Comparison of ENCODE assay signal across 8 cellular contexts in genomic region chr6:132812756-132813172, GRCh38. TPM values are rescaled to one million over a fixed set of nuclear protein-coding genes. Genes with fewer than 3 reads are reported as not detected.
DNase-seq lines count a peak whose midpoint lies in the region; ATAC-seq, FAIRE-seq and TF ChIP-seq lines count a peak whose summit lies in the region.

No MANE protein-coding gene starts in this region.

- H3K9me3 ChIP-seq in keratinocyte (ENCODE audit: control insufficient read depth, low read depth, low read length) (no peaks in the 10 kb centered on the region), subcutaneous abdominal adipose tissue (ENCODE audit: control insufficient read depth in 5 of 5, low read length in 5 of 5) (no peaks in the 10 kb centered on the region)

- H3K4me1 ChIP-seq in keratinocyte (ENCODE audit: control insufficient read depth, extremely low read depth, insufficient read depth, low read length), result peaks cover 21% of the 10 kb centered on the region
- H3K4me1 ChIP-seq in subcutaneous abdominal adipose tissue (ENCODE audit: control insufficient read depth in 5 of 5, insufficient read depth in 5 of 5, low read length in 5 of 5), result peaks cover 6 to 53% (median 51%) of the 10 kb centered on the region in 5 donors

- intact Hi-C loops in activated CD8-positive, alpha-beta T cell treated with anti-CD3 and anti-CD28 coated beads for 36 hours (cut with micrococcal nuclease), result loop anchor here (1.0 kb wide), 1 partner anchor 13 kb away; no protein-coding TSS in a partner anchor

- peaks cover 32% of the 10 kb centered on the region for H3K4me1 Mint-ChIP-seq in activated CD8-positive, alpha-beta memory T cell treated with anti-CD3 and anti-CD28 coated beads, Interleukin-2, amount 10 ng/mL, durations not matched to agents 7 days and 5 days
- peaks cover 17% of the 10 kb centered on the region for H3K4me1 Mint-ChIP-seq in activated CD8-positive, alpha-beta T cell treated with anti-CD3 and anti-CD28 coated beads for 36 hours (ENCODE audit: low read depth)

- no peaks in the 10 kb centered on the region for H3K9me1 ChIP-seq in keratinocyte (ENCODE audit: control insufficient read depth, extremely low read depth, insufficient read depth, low read length)

- CTCF ChIA-PET in activated CD8-positive, alpha-beta memory T cell treated with anti-CD3 and anti-CD28 coated beads, Interleukin-2, amount 10 ng/mL, durations not matched to agents 7 days and 5 days (lab: Charles Lee), result interaction anchor here (1.1 to 7.9 kb wide), 7 partner anchors 8 to 62 kb away, joined by 3 to 51 read pairs (median 4); partner anchors contain the start of gene SLC18B1
- CTCF ChIA-PET in activated CD8-positive, alpha-beta T cell treated with anti-CD3 and anti-CD28 coated beads for 36 hours (lab: Charles Lee), result interaction anchor here (0.7 to 5.6 kb wide), 4 partner anchors 11 to 142 kb away, joined by 3 to 53 read pairs (median 4); partner anchors contain the start of gene SLC18B1

- H3K27ac ChIP-seq in keratinocyte (ENCODE audit: control insufficient read depth, insufficient read depth, low read length) (peak overlapping the region; percentile 97), subcutaneous abdominal adipose tissue (ENCODE audit: low read depth, low read length) (peak overlapping the region; percentile 94)

- H3K9ac ChIP-seq in keratinocyte (ENCODE audit: control insufficient read depth, extremely low read depth, insufficient read depth, low read length) (peak overlapping the region; percentile 96), subcutaneous abdominal adipose tissue (ENCODE audit: low read length in 5 of 5) (peak overlapping the region; percentile 76 to 97 (median 85))

- TF ChIP-seq CTCF in activated CD8-positive, alpha-beta T cell treated with anti-CD3 and anti-CD28 coated beads for 36 hours (IDR thresholded peaks at IDR 0.05), result no peak
- TF ChIP-seq CTCF in keratinocyte (optimal IDR thresholded peaks at IDR 0.05 in 1 of 3, IDR thresholded peaks at IDR 0.05 in 1 of 3, conservative IDR thresholded peaks at IDR 0.05 in 1 of 3; ENCODE audit: extremely low read depth in 1 of 3, insufficient read depth in 2 of 3, low read length in 3 of 3), result no peak

- POLR2A ChIA-PET in activated CD8-positive, alpha-beta T cell treated with anti-CD3 and anti-CD28 coated beads for 36 hours (lab: Charles Lee), result interaction anchor here (0.6 to 3.2 kb wide), 6 partner anchors 9 to 77 kb away, joined by 3 to 21 read pairs (median 4); partner anchors contain the start of gene SLC18B1

- H3K9me3 Mint-ChIP-seq in activated CD8-positive, alpha-beta memory T cell treated with anti-CD3 and anti-CD28 coated beads, Interleukin-2, amount 10 ng/mL, durations not matched to agents 7 days and 5 days (ENCODE audit: low read depth), result no peaks in the 10 kb centered on the region
- no peaks in the 10 kb centered on the region for H3K9me3 Mint-ChIP-seq in activated CD8-positive, alpha-beta T cell treated with anti-CD3 and anti-CD28 coated beads for 36 hours

- H3K4me3 ChIP-seq in keratinocyte (ENCODE audit: control insufficient read depth in 2 of 3, extremely low read depth in 1 of 3, insufficient read depth in 2 of 3, low read depth in 1 of 3, low read length in 3 of 3), result peak overlapping the region; percentile 57 to 82 (median 80)
- peak overlapping the region; percentile 84 to 100 (median 97) for H3K4me3 ChIP-seq in subcutaneous abdominal adipose tissue (ENCODE audit: low read depth in 1 of 5, low read length in 5 of 5)

- H4K20me1 ChIP-seq in keratinocyte (ENCODE audit: control insufficient read depth, extremely low read depth, insufficient read depth, low read length), result peaks cover 20% of the 10 kb centered on the region

- ATAC-seq in activated CD8-positive, alpha-beta memory T cell treated with anti-CD3 and anti-CD28 coated beads, Interleukin-2, amount 10 ng/mL, durations not matched to agents 7 days and 5 days, result peak; percentile 5
- peak; percentile 3 for ATAC-seq in HG03135 (IDR thresholded peaks at IDR 0.05; ENCODE audit: unreplicated experiment)
- no peak for ATAC-seq in activated CD8-positive, alpha-beta T cell treated with anti-CD3 and anti-CD28 coated beads for 36 hours

- dilution Hi-C loops in keratinocyte (cut with MboI; ENCODE audit: extremely low pct_ligation_motif_present, low sequenced_read_pairs), result no loop called here

- DNase-seq in activated CD8-positive, alpha-beta memory T cell treated with anti-CD3 and anti-CD28 coated beads, Interleukin-2, amount 10 ng/mL, durations not matched to agents 7 days and 5 days, result no peak
- DNase-seq in activated CD8-positive, alpha-beta memory T cell treated with anti-CD3 and anti-CD28 coated beads, Interleukin-2, amount 50 U/mL, for 4 hours, result no peak
- DNase-seq in activated CD8-positive, alpha-beta T cell treated with anti-CD3 and anti-CD28 coated beads for 36 hours, result peak; percentile 17
- DNase-seq in keratinocyte (ENCODE audit: low read depth, low spot score), result no peak
- DNase-seq in germinal center (ENCODE audit: low spot score), result no peak
- DNase-seq in activated effector memory CD4-positive, alpha-beta T cell treated with anti-CD3 and anti-CD28 coated beads, Interleukin-2, amount 50 U/mL, for 16 hours, result no peak

- peak overlapping the region; percentile 92 for H2AFZ ChIP-seq in keratinocyte (ENCODE audit: control insufficient read depth, low read length)

- H3K36me3 ChIP-seq in keratinocyte (ENCODE audit: control insufficient read depth in 2 of 2, extremely low read depth in 1 of 2, insufficient read depth in 2 of 2, low read length in 2 of 2) (peaks cover 11 to 23% of the 10 kb centered on the region in 2 experiments), subcutaneous abdominal adipose tissue (ENCODE audit: control insufficient read depth in 5 of 5, insufficient read depth in 5 of 5, low read length in 5 of 5) (peaks cover 16 to 21% (median 18%) of the 10 kb centered on the region in 5 donors)

- peak overlapping the region; percentile 100 for H3K27ac Mint-ChIP-seq in activated CD8-positive, alpha-beta memory T cell treated with anti-CD3 and anti-CD28 coated beads, Interleukin-2, amount 10 ng/mL, durations not matched to agents 7 days and 5 days
- H3K27ac Mint-ChIP-seq in activated CD8-positive, alpha-beta T cell treated with anti-CD3 and anti-CD28 coated beads for 36 hours, result peak overlapping the region; percentile 99

- FAIRE-seq in keratinocyte (lab: Jason Lieb, UNC), result no peak

- H3K4me2 ChIP-seq in keratinocyte (ENCODE audit: control insufficient read depth, extremely low read depth, insufficient read depth, low read depth, low read length), result peak overlapping the region; percentile 99

- H3K27me3 ChIP-seq in keratinocyte (ENCODE audit: control insufficient read depth, extremely low read depth, insufficient read depth, low read length), result no peaks in the 10 kb centered on the region
- no peaks in the 10 kb centered on the region for H3K27me3 ChIP-seq in subcutaneous abdominal adipose tissue (ENCODE audit: control insufficient read depth in 5 of 5, insufficient read depth in 4 of 5, low read length in 5 of 5)

- H3K36me3 Mint-ChIP-seq in activated CD8-positive, alpha-beta memory T cell treated with anti-CD3 and anti-CD28 coated beads, Interleukin-2, amount 10 ng/mL, durations not matched to agents 7 days and 5 days, result peaks cover 38% of the 10 kb centered on the region
- peaks cover 38% of the 10 kb centered on the region for H3K36me3 Mint-ChIP-seq in activated CD8-positive, alpha-beta T cell treated with anti-CD3 and anti-CD28 coated beads for 36 hours (ENCODE audit: low read depth)

- peaks cover 18% of the 10 kb centered on the region for H3K27me3 Mint-ChIP-seq in activated CD8-positive, alpha-beta memory T cell treated with anti-CD3 and anti-CD28 coated beads, Interleukin-2, amount 10 ng/mL, durations not matched to agents 7 days and 5 days
- no peaks in the 10 kb centered on the region for H3K27me3 Mint-ChIP-seq in activated CD8-positive, alpha-beta T cell treated with anti-CD3 and anti-CD28 coated beads for 36 hours

- peaks cover 34% of the 10 kb centered on the region for H3K79me2 ChIP-seq in keratinocyte (ENCODE audit: control insufficient read depth, insufficient read depth, low read length)

- peak overlapping the region; percentile 97 for H3K4me3 Mint-ChIP-seq in activated CD8-positive, alpha-beta memory T cell treated with anti-CD3 and anti-CD28 coated beads, Interleukin-2, amount 10 ng/mL, durations not matched to agents 7 days and 5 days
- peak overlapping the region; percentile 98 for H3K4me3 Mint-ChIP-seq in activated CD8-positive, alpha-beta T cell treated with anti-CD3 and anti-CD28 coated beads for 36 hours

RNA-seq across cellular contexts. Expression of gene RPS12, which starts 1.6 kb away (rescaled TPM):
- 1,000 to 10,000 TPM; 1,017 to 1,085 TPM for total RNA-seq in activated CD8-positive, alpha-beta memory T cell treated with anti-CD3 and anti-CD28 coated beads, Interleukin-2, amount 10 ng/mL, durations not matched to agents 7 days and 5 days
- total RNA-seq in activated CD8-positive, alpha-beta T cell treated with anti-CD3 and anti-CD28 coated beads for 36 hours, result 1,000 to 10,000 TPM; 2,058 to 2,107 TPM
- polyA plus RNA-seq in keratinocyte, result 3,202 to 4,120 TPM (median 3,970 TPM) in 3 replicates
- polyA plus RNA-seq in keratinocyte (2011; ENCODE audit: low read depth), result 1,736 TPM
- polyA plus RNA-seq in keratinocyte (2011; cell fraction: cytosol; rRNA removed), result 2,904 and 3,675 TPM in 2 replicates
- 548 and 776 TPM in 2 replicates for polyA plus RNA-seq in keratinocyte (2011; cell fraction: nucleus; rRNA removed)
- 3,309 and 3,329 TPM in 2 replicates for polyA plus RNA-seq in keratinocyte (2012; ENCODE audit: low replicate concordance)
- 847 to 3,581 TPM (median 2,309 TPM) in 3 replicates for polyA minus RNA-seq in keratinocyte
- polyA minus RNA-seq in keratinocyte (2011; cell fraction: cytosol; rRNA and poly(A)+ RNA removed), result 1,650 TPM
- polyA minus RNA-seq in keratinocyte (2011; cell fraction: nucleus; rRNA and poly(A)+ RNA removed), result 186 and 201 TPM in 2 replicates

RNA-seq across cellular contexts. Expression of gene SLC18B1, which starts 14.3 kb away (rescaled TPM):
- total RNA-seq in activated CD8-positive, alpha-beta memory T cell treated with anti-CD3 and anti-CD28 coated beads, Interleukin-2, amount 10 ng/mL, durations not matched to agents 7 days and 5 days, result 1 to 10 TPM; 6.4 to 7.8 TPM
- 1 to 10 TPM; 7.0 to 8.5 TPM for total RNA-seq in activated CD8-positive, alpha-beta T cell treated with anti-CD3 and anti-CD28 coated beads for 36 hours
- polyA plus RNA-seq in keratinocyte, result 14.4 to 23.1 TPM (median 15.8 TPM) in 3 replicates
- 1.2 TPM for polyA plus RNA-seq in keratinocyte (2011; ENCODE audit: low read depth)
- 9.7 and 16.1 TPM in 2 replicates for polyA plus RNA-seq in keratinocyte (2011; cell fraction: cytosol; rRNA removed)
- 22.0 and 34.4 TPM in 2 replicates for polyA plus RNA-seq in keratinocyte (2011; cell fraction: nucleus; rRNA removed)
- polyA plus RNA-seq in keratinocyte (2012; ENCODE audit: low replicate concordance), result 4.8 and 10.0 TPM in 2 replicates
- polyA minus RNA-seq in keratinocyte, result 3.3 to 14.7 TPM (median 13.2 TPM) in 3 replicates
- polyA minus RNA-seq in keratinocyte (2011; cell fraction: cytosol; rRNA and poly(A)+ RNA removed), result 6.9 TPM
- 8.3 and 13.1 TPM in 2 replicates for polyA minus RNA-seq in keratinocyte (2011; cell fraction: nucleus; rRNA and poly(A)+ RNA removed)

RNA-seq across cellular contexts. Expression of gene VNN2, which starts 55.1 kb away (rescaled TPM):
- 10 to 100 TPM; 12.6 to 16.2 TPM for total RNA-seq in activated CD8-positive, alpha-beta memory T cell treated with anti-CD3 and anti-CD28 coated beads, Interleukin-2, amount 10 ng/mL, durations not matched to agents 7 days and 5 days
- 10 to 100 TPM; 10.5 to 11.7 TPM for total RNA-seq in activated CD8-positive, alpha-beta T cell treated with anti-CD3 and anti-CD28 coated beads for 36 hours
- not detected in 3 replicates for polyA plus RNA-seq in keratinocyte
- polyA plus RNA-seq in keratinocyte (2011; ENCODE audit: low read depth), result not detected
- not detected in 2 replicates for polyA plus RNA-seq in keratinocyte (2011; cell fraction: cytosol; rRNA removed)
- polyA plus RNA-seq in keratinocyte (2011; cell fraction: nucleus; rRNA removed), result not detected in 2 replicates
- polyA plus RNA-seq in keratinocyte (2012; ENCODE audit: low replicate concordance), result not detected in 2 replicates
- not detected in 3 replicates for polyA minus RNA-seq in keratinocyte
- polyA minus RNA-seq in keratinocyte (2011; cell fraction: cytosol; rRNA and poly(A)+ RNA removed), result not detected
- not detected in 2 replicates for polyA minus RNA-seq in keratinocyte (2011; cell fraction: nucleus; rRNA and poly(A)+ RNA removed)
